In the genomic region with DNA sequence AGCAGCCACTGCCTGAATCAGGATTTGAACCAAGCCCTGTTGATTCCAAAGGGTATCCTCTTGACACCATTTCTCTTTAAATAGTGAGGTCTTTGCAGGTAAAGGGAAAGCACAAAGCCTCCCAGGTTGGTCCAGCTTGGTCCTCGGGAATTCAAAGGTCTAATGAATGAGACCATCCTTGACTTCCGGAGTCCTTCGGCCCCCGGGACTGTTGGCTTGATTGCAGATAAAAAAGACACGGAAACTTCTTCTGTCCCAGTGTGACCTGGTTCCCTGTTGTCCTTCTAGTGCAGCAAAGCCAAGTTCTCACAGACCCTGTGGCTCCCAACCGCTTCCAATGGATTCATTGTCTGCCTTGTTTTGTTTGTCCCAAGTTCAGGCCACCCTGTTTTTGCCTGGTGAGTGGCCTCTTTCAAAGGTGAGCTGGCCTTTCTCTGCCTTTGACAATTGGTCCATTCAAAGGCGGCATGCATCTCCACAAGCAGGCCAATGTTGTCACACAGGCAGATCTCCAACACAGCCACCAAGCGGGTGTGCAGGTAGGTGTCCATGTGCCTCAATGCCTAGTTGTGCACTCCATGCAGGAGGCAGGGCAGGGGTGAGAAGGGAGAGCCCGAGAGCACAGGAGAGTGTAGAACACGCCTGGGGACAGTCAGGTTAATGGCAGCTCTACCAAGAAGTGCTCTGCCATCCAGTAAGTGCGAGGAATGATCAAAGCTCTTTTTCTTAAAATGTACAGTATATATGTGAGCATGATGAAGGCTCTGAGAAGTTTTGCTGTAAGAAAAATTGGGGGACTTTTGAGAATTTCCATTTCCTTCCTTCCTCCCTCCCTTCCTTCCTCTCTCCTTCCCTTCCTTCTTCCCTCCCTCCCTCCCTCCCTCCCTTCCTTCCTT, we compare ENCODE assay signal across 18 cellular contexts.
"Had no signal": no experiment of that assay in that cellular context is flagged by ENCODE, and none has a peak within 500 bp of the region (broad histone marks: within the 10 kb centered on the region; RNA-seq: fewer than 3 reads in every experiment).

No MANE protein-coding gene starts in this region.

- H3K4me3 ChIP-seq: SJCRH30 had no signal

- H3K4me1 ChIP-seq: SJCRH30 had no signal

- H3K9ac ChIP-seq: KMS-11 had no signal

- H3K27ac ChIP-seq: KMS-11, RWPE1, SJCRH30 had no signal

- FAIRE-seq: RCC 7860 had no signal

- H3K9me3 ChIP-seq: SJCRH30 had no signal

- H3K4me2 ChIP-seq: KMS-11 had no signal

- H3K36me3 ChIP-seq: SJCRH30 had no signal

- DNase-seq: IMR-90, Kasumi-1, MM.1S, NCI-H1092 treated with DMSO at 0.1 percent for 48 hours, NCI-H1436, NCI-H187, NCI-H2029, NCI-H2171 treated with DMSO at 0.1 percent for 48 hours, NCI-H345, NCI-H446 treated with DMSO at 0.1 percent for 48 hours, NCI-H524, NCI-H526 treated with DMSO at 0.1 percent for 48 hours, NCI-H748 treated with DMSO at 0.1 percent for 48 hours, SHP77 treated with DMSO at 0.1 percent for 48 hours, SJCRH30 had no signal
